ENCODE assay signal across 2 cellular contexts in genomic region chr10:72927485-72927884, GRCh38.
TF ChIP-seq lines count a peak whose summit lies in the region.

No MANE protein-coding gene starts in this region.

TF ChIP-seq in GM23338, 12 proteins besides CTCF, POLR2A, EP300 and RAD21:
- TF ChIP-seq POLR2AphosphoS5 (IDR thresholded peaks at IDR 0.05; ENCODE audit: low read depth) (no peak), JUNB (IDR thresholded peaks at IDR 0.05; ENCODE audit: unreplicated experiment) (no peak), NANOG (IDR thresholded peaks at IDR 0.05; ENCODE audit: borderline replicate concordance) (no peak), EZH2 (IDR thresholded peaks at IDR 0.05; ENCODE audit: low read depth, unreplicated experiment) (no peak), REST (IDR thresholded peaks at IDR 0.05; ENCODE audit: unreplicated experiment) (no peak), CREB1 (CRISPR knock-in tag; IDR thresholded peaks at IDR 0.05; ENCODE audit: low read depth) (no peak), EZH2phosphoT487 (IDR thresholded peaks at IDR 0.05; ENCODE audit: unreplicated experiment) (no peak), ZNF462 (CRISPR knock-in tag; IDR thresholded peaks at IDR 0.05) (no peak), ZNF331 (CRISPR knock-in tag; IDR thresholded peaks at IDR 0.05; ENCODE audit: low read depth) (no peak), ZNF114 (CRISPR knock-in tag; IDR thresholded peaks at IDR 0.05) (no peak), STAT1 (IDR thresholded peaks at IDR 0.05; ENCODE audit: unreplicated experiment) (no peak), ETS1 (IDR thresholded peaks at IDR 0.05) (no peak)

TF ChIP-seq in K562, 482 proteins besides CTCF, POLR2A, EP300 and RAD21:
- TF ChIP-seq ZNF77 (CRISPR knock-in tag; IDR thresholded peaks at IDR 0.05) (no peak), ZNF444 (CRISPR knock-in tag; IDR thresholded peaks at IDR 0.05) (no peak), HNRNPK (IDR thresholded peaks at IDR 0.05; ENCODE audit: low read depth, low read length, poor library complexity, severe bottlenecking) (no peak), ZFX (CRISPR knock-in tag; IDR thresholded peaks at IDR 0.05) (no peak), ARID3B (CRISPR knock-in tag; IDR thresholded peaks at IDR 0.05; ENCODE audit: borderline replicate concordance) (no peak), HNRNPUL1 (IDR thresholded peaks at IDR 0.05; ENCODE audit: low read length) (no peak), MECOM (CRISPR knock-in tag; IDR thresholded peaks at IDR 0.05) (no peak), LEF1 (IDR thresholded peaks at IDR 0.05) (no peak), CHD7 (IDR thresholded peaks at IDR 0.05; ENCODE audit: low read depth, low read length) (no peak), ZNF165 (CRISPR knock-in tag; IDR thresholded peaks at IDR 0.05; ENCODE audit: borderline replicate concordance) (no peak), BMI1 (IDR thresholded peaks at IDR 0.05; ENCODE audit: low read length) (no peak), XRCC3 (IDR thresholded peaks at IDR 0.05) (no peak), SMARCA4 (IDR thresholded peaks at IDR 0.05) (no peak), SP2 (IDR thresholded peaks at IDR 0.05; ENCODE audit: extremely low read depth, low read depth, low read length, poor library complexity, severe bottlenecking) (no peak)
TF ChIP-seq in K562: peak in this region for 0.
